9 cellular contexts compared by ENCODE assay signal in the genomic region with DNA sequence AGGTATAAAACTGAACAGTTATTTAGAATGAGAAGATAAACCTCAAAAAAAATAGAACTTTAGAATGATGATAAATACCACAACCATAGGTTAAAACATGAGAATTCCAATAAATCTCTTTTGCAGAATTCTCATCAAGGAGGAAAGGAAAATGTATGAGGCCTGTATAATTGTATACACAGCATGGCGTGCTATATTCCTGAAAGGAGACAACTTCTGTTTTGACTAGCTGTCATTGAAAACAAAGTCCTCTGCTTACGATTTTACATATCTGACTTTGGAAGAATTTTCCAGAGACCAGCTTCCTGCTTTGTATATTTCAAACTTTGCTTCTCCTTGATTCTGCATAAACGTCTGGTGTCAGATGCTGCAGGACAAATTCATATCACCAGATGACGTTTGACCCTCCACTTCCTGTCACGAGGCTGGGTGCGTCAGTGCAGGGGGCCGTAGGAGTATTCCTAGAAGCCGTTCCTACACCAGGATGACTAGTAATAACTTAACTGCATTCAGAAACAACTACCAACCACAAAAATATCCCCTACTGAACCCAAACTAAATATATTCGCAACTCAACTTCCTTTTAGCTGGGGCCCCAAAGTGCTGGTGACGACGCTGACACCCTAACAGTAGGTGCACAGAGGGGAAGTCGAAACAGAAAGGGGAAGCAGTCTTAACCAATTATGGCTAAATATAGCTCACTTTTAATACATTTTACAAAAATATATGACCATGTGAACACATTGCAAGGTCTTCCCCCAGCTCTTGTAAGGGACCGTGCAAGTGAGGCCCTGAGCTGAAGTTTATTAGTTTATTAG.
DNase-seq lines count a peak whose midpoint lies in the region; ATAC-seq, FAIRE-seq and TF ChIP-seq lines count a peak whose summit lies in the region.
"Had no signal": no experiment of that assay in that cellular context is flagged by ENCODE, and none has a peak within 500 bp of the region (broad histone marks: within the 10 kb centered on the region; RNA-seq: fewer than 3 reads in every experiment).

No MANE protein-coding gene starts in this region.

- peaks cover 18% of the 10 kb centered on the region for H3K9me3 Mint-ChIP-seq in activated CD8-positive, alpha-beta T cell treated with anti-CD3 and anti-CD28 coated beads, Interleukin-2, amount 10 ng/mL, durations not matched to agents 7 days and 5 days (ENCODE audit: insufficient read depth)

- peak overlapping the region; percentile 90 for H2AK5ac ChIP-seq in IMR-90 (ENCODE audit: low read depth, low read length)

- H3K9me3 ChIP-seq in BLaER1 (peaks cover 14% of the 10 kb centered on the region), IMR-90 (ENCODE audit: control insufficient read depth, insufficient read depth, low read length) (no peaks in the 10 kb centered on the region), right cardiac atrium (ENCODE audit: control insufficient read depth, low read length) (no peaks in the 10 kb centered on the region), kidney (ENCODE audit: control insufficient read depth in 1 of 2, low read length in 2 of 2) (no peaks in the 10 kb centered on the region)

- dilution Hi-C loops in IMR-90 (cut with HindIII; ENCODE audit: low sequenced_read_pairs, unreplicated experiment) = no loop called here

- peak; percentile 93 for ATAC-seq in GM21360 (IDR thresholded peaks at IDR 0.05; ENCODE audit: unreplicated experiment)
- ATAC-seq in IMR-90 (ENCODE audit: low read depth) = no peak
- peak; percentile 97 for ATAC-seq in activated CD8-positive, alpha-beta T cell treated with anti-CD3 and anti-CD28 coated beads, Interleukin-2, amount 10 ng/mL, durations not matched to agents 7 days and 5 days
- peak; percentile 54 to 59 for ATAC-seq in right cardiac atrium

- peak overlapping the region; percentile 83 for H4K91ac ChIP-seq in IMR-90 (ENCODE audit: insufficient read depth, low read depth, low read length)

- in situ Hi-C loops in IMR-90 (cut with MboI; ENCODE audit: low sequenced_read_pairs) = no loop called here

- peak overlapping the region; percentile 92 for H2BK5ac ChIP-seq in IMR-90 (ENCODE audit: low read depth, low read length, poor library complexity, severe bottlenecking)

- no peak for TF ChIP-seq CTCF in IMR-90 (conservative IDR thresholded peaks at IDR 0.05; ENCODE audit: low read depth, low read length)
- no peak for TF ChIP-seq CTCF in kidney (IDR thresholded peaks at IDR 0.05; ENCODE audit: borderline replicate concordance, extremely low read depth, insufficient read depth)

- peak overlapping the region; percentile 99 for H3K27ac Mint-ChIP-seq in activated CD8-positive, alpha-beta T cell treated with anti-CD3 and anti-CD28 coated beads, Interleukin-2, amount 10 ng/mL, durations not matched to agents 7 days and 5 days

- peak overlapping the region; percentile 85 for H3K14ac ChIP-seq in IMR-90 (replicated peaks; ENCODE audit: low read depth, low read length)

- H3K36me3 Mint-ChIP-seq in activated CD8-positive, alpha-beta T cell treated with anti-CD3 and anti-CD28 coated beads, Interleukin-2, amount 10 ng/mL, durations not matched to agents 7 days and 5 days (ENCODE audit: low read depth) = peaks cover 34% of the 10 kb centered on the region

- WGBS in IMR-90 (ENCODE audit: extremely low coverage in 2 of 2, insufficient read length in 1 of 2), 2 experiments = 50 to 100% methylated on average over 1 to 2 of the region's 13 CpGs
- 58% methylated on average over 13 of the region's 13 CpGs for WGBS in right cardiac atrium

- peak overlapping the region; percentile 62 for H3K4me3 Mint-ChIP-seq in activated CD8-positive, alpha-beta T cell treated with anti-CD3 and anti-CD28 coated beads, Interleukin-2, amount 10 ng/mL, durations not matched to agents 7 days and 5 days

- H3K18ac ChIP-seq in IMR-90 (ENCODE audit: low read depth, low read length) = peak overlapping the region; percentile 73

- CTCF ChIA-PET in IMR-90 (lab: Yijun Ruan, JAX) = no interaction called here
- CTCF ChIA-PET in activated CD8-positive, alpha-beta T cell treated with anti-CD3 and anti-CD28 coated beads, Interleukin-2, amount 10 ng/mL, durations not matched to agents 7 days and 5 days (lab: Charles Lee) = interaction anchor here (0.6 to 1.8 kb wide), 5 partner anchors 11 to 1051 kb away, joined by 3 to 13 read pairs (median 3); no protein-coding TSS in a partner anchor

- peaks cover 29% of the 10 kb centered on the region for H3K9me1 ChIP-seq in IMR-90 (ENCODE audit: insufficient read depth, low read length)

- peak overlapping the region; percentile 88 for H2BK20ac ChIP-seq in IMR-90 (ENCODE audit: low read depth, low read length)

- DNase-seq in IMR-90 = peak; percentile 89
- DNase-seq in activated CD8-positive, alpha-beta T cell treated with anti-CD3 and anti-CD28 coated beads, Interleukin-2, amount 10 ng/mL, durations not matched to agents 7 days and 5 days = peak; percentile 89
- peak; percentile 32 to 56 (median 55) for DNase-seq in right cardiac atrium
- peak; percentile 37 to 38 for DNase-seq in stimulated activated CD8-positive, alpha-beta memory T cell treated with anti-CD3 and anti-CD28 coated beads, Interleukin-2, amount 100 ng/mL, for 1 hour (ENCODE audit: low read depth in 2 of 2)
- no peak for DNase-seq in kidney
- no peak for DNase-seq in A172 (ENCODE audit: low spot score)

- BruUV-seq in IMR-90 (replicated peaks; lab: Mats Ljungman, UMichigan) = no TSS peak

- H2BK120ac ChIP-seq in IMR-90 (ENCODE audit: low read depth, low read length) = peak overlapping the region; percentile 84

- no peaks in the 10 kb centered on the region for H3K27me3 Mint-ChIP-seq in activated CD8-positive, alpha-beta T cell treated with anti-CD3 and anti-CD28 coated beads, Interleukin-2, amount 10 ng/mL, durations not matched to agents 7 days and 5 days (ENCODE audit: low read depth)

- H3K56ac ChIP-seq in IMR-90 (ENCODE audit: extremely low read depth, insufficient read depth, low read length) = no peak overlapping the region

- intact Hi-C loops in IMR-90 (cut with micrococcal nuclease) (loop anchor here (5.0 to 10.0 kb wide), 2 partner anchors 177 to 829 kb away; a partner anchor contains a TSS), right cardiac atrium (cut with DNase I) (no loop called here), kidney (cut with DNase I) (no loop called here)

- H2BK15ac ChIP-seq in IMR-90 (ENCODE audit: low read depth, low read length) = peak overlapping the region; percentile 88; the same call in 2 of the 3 replicates

- H3K23ac ChIP-seq in IMR-90 (ENCODE audit: low read depth, low read length) = peak overlapping the region; percentile 51; the same call in 1 of the 2 replicates

- no peak for TF ChIP-seq RAD21 in IMR-90 (IDR thresholded peaks at IDR 0.05; ENCODE audit: low read length)

- H4K20me1 ChIP-seq in BLaER1 (no peaks in the 10 kb centered on the region), IMR-90 (ENCODE audit: insufficient read depth, low read length) (no peaks in the 10 kb centered on the region)

- H3K4me1 ChIP-seq in BLaER1 (peaks cover 77% of the 10 kb centered on the region), IMR-90 (ENCODE audit: control insufficient read depth, insufficient read depth, low read length) (peaks cover 38% of the 10 kb centered on the region), right cardiac atrium (ENCODE audit: control insufficient read depth, insufficient read depth, low read length) (no peaks in the 10 kb centered on the region), kidney (ENCODE audit: control insufficient read depth in 1 of 2, insufficient read depth in 1 of 2, low read depth in 1 of 2, low read length in 2 of 2) (no peaks in the 10 kb centered on the region)

- H3K9ac ChIP-seq in BLaER1 (peak overlapping the region; percentile 59), IMR-90 (ENCODE audit: low read depth, low read length) (no peak overlapping the region; the same call in 1 of the 2 replicates), kidney (ENCODE audit: low read length in 2 of 2) (no peak overlapping the region)

- H2AK9ac ChIP-seq in IMR-90 (replicated peaks; ENCODE audit: low read depth, low read length, poor library complexity) = no peak overlapping the region

- H3K4ac ChIP-seq in IMR-90 (ENCODE audit: low read depth, low read length) = peak overlapping the region; percentile 73

- H3K27me3 ChIP-seq in BLaER1 = no peaks in the 10 kb centered on the region
- H3K27me3 ChIP-seq in IMR-90 (ENCODE audit: control insufficient read depth, insufficient read depth, low read length) = no peaks in the 10 kb centered on the region
- no peaks in the 10 kb centered on the region for H3K27me3 ChIP-seq in right cardiac atrium (ENCODE audit: control insufficient read depth, insufficient read depth)

- FAIRE-seq in kidney (lab: Jason Lieb, UNC) = no peak

- H3K36me3 ChIP-seq in BLaER1 (no peaks in the 10 kb centered on the region), IMR-90 (ENCODE audit: control insufficient read depth, insufficient read depth, low read length) (no peaks in the 10 kb centered on the region), kidney (ENCODE audit: control insufficient read depth in 1 of 2, insufficient read depth in 2 of 2, low read length in 2 of 2) (no peaks in the 10 kb centered on the region)

- H3K4me3 ChIP-seq in BLaER1 (peak overlapping the region; percentile 53), IMR-90 (ENCODE audit: insufficient read depth, low read depth, low read length) (no peak overlapping the region), right cardiac atrium (ENCODE audit: low read length) (no peak overlapping the region), kidney (ENCODE audit: low read length in 2 of 2) (no peak overlapping the region)

- peak overlapping the region; percentile 74 for H2AFZ ChIP-seq in IMR-90 (replicated peaks; ENCODE audit: low read length, poor library complexity)

- peak overlapping the region; percentile 69 to 77 for H4K8ac ChIP-seq in IMR-90 (ENCODE audit: low read depth in 2 of 2, low read length in 2 of 2)

- peaks cover 41% of the 10 kb centered on the region for H3K4me1 Mint-ChIP-seq in activated CD8-positive, alpha-beta T cell treated with anti-CD3 and anti-CD28 coated beads, Interleukin-2, amount 10 ng/mL, durations not matched to agents 7 days and 5 days (ENCODE audit: low read depth)

- TF ChIP-seq POLR2A in IMR-90 (IDR thresholded peaks at IDR 0.05; ENCODE audit: low read depth, low read length) = no peak

- POLR2A ChIA-PET in IMR-90 (lab: Charles Lee; ENCODE audit: unreplicated experiment) = no interaction called here
- POLR2A ChIA-PET in activated CD8-positive, alpha-beta T cell treated with anti-CD3 and anti-CD28 coated beads, Interleukin-2, amount 10 ng/mL, durations not matched to agents 7 days and 5 days (lab: Charles Lee) = interaction anchor here (0.6 kb wide), 1 partner anchor 20 kb away, joined by 4 read pairs; no protein-coding TSS in a partner anchor

- H3K27ac ChIP-seq in BLaER1 (peak overlapping the region; percentile 84), IMR-90 (ENCODE audit: insufficient read depth, low read length) (peak overlapping the region; percentile 59), right cardiac atrium (ENCODE audit: low read length) (no peak overlapping the region), kidney (ENCODE audit: low read depth in 2 of 2, low read length in 2 of 2) (no peak overlapping the region)
- H3K27ac ChIP-seq: C4-2B had no signal

- peak overlapping the region; percentile 76; the same call in 1 of the 2 replicates for H4K5ac ChIP-seq in IMR-90 (ENCODE audit: low read depth, low read length)

- peak overlapping the region; percentile 85 for H3K4me2 ChIP-seq in BLaER1
- peak overlapping the region; percentile 46; the same call in 1 of the 2 replicates for H3K4me2 ChIP-seq in IMR-90 (ENCODE audit: low read depth, low read length)

- peaks cover 0 to 12% of the 10 kb centered on the region in 2 experiments; a peak in 2 of 4 replicates for H3K79me1 ChIP-seq in IMR-90 (ENCODE audit: low read depth in 1 of 2, low read length in 2 of 2)

Comparison
In these comparisons a context has a peak if more than half of its experiments do, and no peak if none do; other contexts are left out.
1. H3K27ac ChIP-seq: peak in BLaER1 (single experiment) and IMR-90 (single experiment); none in right cardiac atrium (single experiment) and kidney (0 of 2).
2. DNase-seq: peak in IMR-90 (single experiment), activated CD8-positive, alpha-beta T cell treated with anti-CD3 and anti-CD28 coated beads, Interleukin-2, amount 10 ng/mL, durations not matched to agents 7 days and 5 days (single experiment), right cardiac atrium (3 of 3) and stimulated activated CD8-positive, alpha-beta memory T cell treated with anti-CD3 and anti-CD28 coated beads, Interleukin-2, amount 100 ng/mL, for 1 hour (2 of 2); none in kidney (single experiment) and A172 (single experiment).